1 cellular context compared by ENCODE assay signal in genomic region chr19:35959040-35959967, GRCh38.
A peak's percentile ranks its signal among the peaks of the same experiment; 100 is the strongest.
TF ChIP-seq lines count a peak whose summit lies in the region.

No MANE protein-coding gene starts in this region.

TF ChIP-seq in H1, 55 proteins besides CTCF, POLR2A, EP300 and RAD21:
- TF ChIP-seq CTBP2 (IDR thresholded peaks at IDR 0.05; ENCODE audit: borderline replicate concordance, insufficient read depth, insufficient read length, low read length), result no peak
- TF ChIP-seq EZH2 (IDR thresholded peaks at IDR 0.05; ENCODE audit: low read depth, low read length, severe bottlenecking), result peak; percentile 72
- TF ChIP-seq RBBP5 (IDR thresholded peaks at IDR 0.05; ENCODE audit: borderline replicate concordance, low read depth, low read length), result no peak
- peak; percentile 76 for TF ChIP-seq SUZ12 (IDR thresholded peaks at IDR 0.05; ENCODE audit: low read length)
- TF ChIP-seq ASH2L (IDR thresholded peaks at IDR 0.05; ENCODE audit: low read length), result peak; percentile 30
- TF ChIP-seq CREB1 (IDR thresholded peaks at IDR 0.05), result 0 out of 2 replicates have a peak, but pooled peaks have one; percentile 18
- TF ChIP-seq SIRT6 (IDR thresholded peaks at IDR 0.05; ENCODE audit: low read length), result no peak
- TF ChIP-seq E2F6 (IDR thresholded peaks at IDR 0.05), result 0 out of 2 replicates have a peak, but pooled peaks have one; percentile 14
- TF ChIP-seq RFX5 (IDR thresholded peaks at IDR 0.05; ENCODE audit: borderline replicate concordance, low read depth, low read length), result no peak
- TF ChIP-seq RNF2 (IDR thresholded peaks at IDR 0.05; ENCODE audit: borderline replicate concordance, low read depth, low read length, missing control alignments, poor library complexity, severe bottlenecking), result no peak
- peak; percentile 71; the same call in 1 of the 2 replicates for TF ChIP-seq BACH1 (IDR thresholded peaks at IDR 0.05; ENCODE audit: low read length)
- TF ChIP-seq SAP30 (IDR thresholded peaks at IDR 0.05; ENCODE audit: insufficient read depth, insufficient replicate concordance, low read length), result no peak
- peak; percentile 70 for TF ChIP-seq KDM4A (IDR thresholded peaks at IDR 0.05; ENCODE audit: low read depth, low read length, severe bottlenecking)
- peak; percentile 30 for TF ChIP-seq MAX (IDR thresholded peaks at IDR 0.05)
